Comparison of ENCODE assay signal across 8 cellular contexts in genomic region chr16:30379165-30379783, GRCh38. TPM values are rescaled to one million over a fixed set of nuclear protein-coding genes. Genes with fewer than 3 reads are reported as not detected.
A peak's percentile ranks its signal among the peaks of the same experiment; 100 is the strongest.
DNase-seq lines count a peak whose midpoint lies in the region; TF ChIP-seq lines count a peak whose summit lies in the region.

No MANE protein-coding gene starts in this region.

- no peaks in the 10 kb centered on the region for H3K36me3 ChIP-seq in adipocyte (ENCODE audit: control insufficient read depth, insufficient read depth, low read length, severe bottlenecking)
- H3K36me3 ChIP-seq in testis (ENCODE audit: low read depth, missing control alignments), result no peaks in the 10 kb centered on the region

- H3K27ac ChIP-seq in layer of hippocampus (ENCODE audit: low read depth, low read length) (peak overlapping the region; percentile 89), testis (peak overlapping the region; percentile 98 to 100)

- DNase-seq in T-helper 1 cell (no peak), adipocyte (ENCODE audit: low read depth) (no peak), testis (no peak), NCI-H748 treated with DMSO at 0.1 percent for 48 hours (lab: John Stamatoyannopoulos, UW) (no peak), AG08396 (ENCODE audit: low spot score) (no peak)
- no peak for DNase-seq in stimulated activated CD8-positive, alpha-beta memory T cell treated with anti-CD3 and anti-CD28 coated beads, Interleukin-4, amount 100 ng/mL, for 48 hours

- H3K4me1 ChIP-seq in adipocyte (ENCODE audit: control insufficient read depth, insufficient read depth, low read length) (peaks cover 18% of the 10 kb centered on the region), testis (peaks cover 13% of the 10 kb centered on the region)

- intact Hi-C loops in testis (cut with DNase I; ENCODE audit: low total_unique reads), result no loop called here

- TF ChIP-seq POLR2A in testis (IDR thresholded peaks at IDR 0.05), result no peak

- H3K9ac ChIP-seq in adipocyte (ENCODE audit: low read length), result peak overlapping the region; percentile 92

- H3K27me3 ChIP-seq in adipocyte (replicated peaks; ENCODE audit: control insufficient read depth, insufficient read depth, low read length), result no peaks in the 10 kb centered on the region
- H3K27me3 ChIP-seq in layer of hippocampus (ENCODE audit: control insufficient read depth, insufficient read depth, low read length), result no peaks in the 10 kb centered on the region
- no peaks in the 10 kb centered on the region for H3K27me3 ChIP-seq in testis

- H3K9me3 Mint-ChIP-seq in T-helper 1 cell treated with Interleukin-12 subunit alpha and Interleukin-12 subunit beta and Interleukin-4 antibody, amounts not matched to agents 30 μg/mL and 1 μg/mL, for 36 hours, result no peaks in the 10 kb centered on the region

- H3K9me3 ChIP-seq in adipocyte (ENCODE audit: control insufficient read depth, low read length), result no peaks in the 10 kb centered on the region
- H3K9me3 ChIP-seq in testis, result no peaks in the 10 kb centered on the region

- peak overlapping the region; percentile 96 for H3K4me3 Mint-ChIP-seq in T-helper 1 cell treated with Interleukin-12 subunit alpha and Interleukin-12 subunit beta and Interleukin-4 antibody, amounts not matched to agents 30 μg/mL and 1 μg/mL, for 36 hours

- peak overlapping the region; percentile 99 for H3K27ac Mint-ChIP-seq in T-helper 1 cell treated with Interleukin-12 subunit alpha and Interleukin-12 subunit beta and Interleukin-4 antibody, amounts not matched to agents 30 μg/mL and 1 μg/mL, for 36 hours

- TF ChIP-seq CTCF in testis (IDR thresholded peaks at IDR 0.05), result no peak

- peaks cover 30% of the 10 kb centered on the region for H3K36me3 Mint-ChIP-seq in T-helper 1 cell treated with Interleukin-12 subunit alpha and Interleukin-12 subunit beta and Interleukin-4 antibody, amounts not matched to agents 30 μg/mL and 1 μg/mL, for 36 hours (ENCODE audit: low read depth)

- 26 to 35% methylated on average over 13 to 26 of the region's 26 CpGs for WGBS in testis, 2 donors

- H3K27me3 Mint-ChIP-seq in T-helper 1 cell treated with Interleukin-12 subunit alpha and Interleukin-12 subunit beta and Interleukin-4 antibody, amounts not matched to agents 30 μg/mL and 1 μg/mL, for 36 hours (ENCODE audit: low read depth), result no peaks in the 10 kb centered on the region

- peaks cover 37% of the 10 kb centered on the region for H3K4me1 Mint-ChIP-seq in T-helper 1 cell treated with Interleukin-12 subunit alpha and Interleukin-12 subunit beta and Interleukin-4 antibody, amounts not matched to agents 30 μg/mL and 1 μg/mL, for 36 hours (ENCODE audit: low read depth)

- H3K4me3 ChIP-seq in adipocyte (ENCODE audit: low read length), result peak overlapping the region; percentile 89
- peak overlapping the region; percentile 66 to 95 for H3K4me3 ChIP-seq in testis

RNA-seq across cellular contexts. Expression of gene SEPTIN1, which starts 3.1 kb away (rescaled TPM):
- total RNA-seq in testis, result 1 to 10 TPM in 1 of 2 donors, under 1 TPM in 1; 0.63 to 2.4 TPM
- 3.9 TPM for polyA plus RNA-seq in testis (ENCODE audit: insufficient read depth, low read depth, low replicate concordance)

RNA-seq across cellular contexts. Expression of gene MYL11, which starts 4.7 kb away (rescaled TPM):
- 1 to 10 TPM; 2.5 to 4.2 TPM for total RNA-seq in testis
- polyA plus RNA-seq in testis (ENCODE audit: insufficient read depth, low read depth, low replicate concordance), result 18.5 TPM

RNA-seq across cellular contexts. Expression of gene TBC1D10B, which starts 9.0 kb away (rescaled TPM):
- total RNA-seq in testis, result 10 to 100 TPM; 60.5 to 64.0 TPM
- 86.2 TPM for polyA plus RNA-seq in testis (ENCODE audit: insufficient read depth, low read depth, low replicate concordance)

RNA-seq across cellular contexts. Expression of gene ZNF48, which starts 15.9 kb away (rescaled TPM):
- 1 to 10 TPM; 6.5 to 9.0 TPM for total RNA-seq in testis
- 6.3 TPM for polyA plus RNA-seq in testis (ENCODE audit: insufficient read depth, low read depth, low replicate concordance)

RNA-seq across cellular contexts. Expression of gene CD2BP2, which starts 24.2 kb away (rescaled TPM):
- total RNA-seq in testis, result 10 to 100 TPM; 32.8 to 39.5 TPM
- 52.5 TPM for polyA plus RNA-seq in testis (ENCODE audit: insufficient read depth, low read depth, low replicate concordance)
